ENCODE assay signal across 1 cellular context in genomic region chr19:19636573-19636972, GRCh38.
TF ChIP-seq lines count a peak whose summit lies in the region.

No MANE protein-coding gene starts in this region.

TF ChIP-seq in IMR-90, 13 proteins besides CTCF, POLR2A, EP300 and RAD21:
- TF ChIP-seq NFE2L2 (IDR thresholded peaks at IDR 0.05; ENCODE audit: low read depth, low read length) (no peak), FOS (IDR thresholded peaks at IDR 0.05; ENCODE audit: low read depth, low read length) (no peak), ELK1 (IDR thresholded peaks at IDR 0.05; ENCODE audit: borderline replicate concordance, low read depth, low read length) (no peak), USF2 (IDR thresholded peaks at IDR 0.05; ENCODE audit: low read depth, low read length) (no peak), CEBPB (IDR thresholded peaks at IDR 0.05; ENCODE audit: low read depth, low read length) (no peak), RCOR1 (IDR thresholded peaks at IDR 0.05; ENCODE audit: insufficient replicate concordance, low read length) (no peak)
